ENCODE assay signal across 1 cellular context in genomic region chr12:96919510-96920210, GRCh38.
TF ChIP-seq lines count a peak whose summit lies in the region.

No MANE protein-coding gene starts in this region.

TF ChIP-seq in neural cell, 6 proteins besides CTCF, POLR2A, EP300 and RAD21 (continued from another document):
- no peak for TF ChIP-seq REST (IDR thresholded peaks at IDR 0.05; ENCODE audit: borderline replicate concordance)
TF ChIP-seq in neural cell: peak in this region for 0.
